Comparison of ENCODE assay signal across 8 cellular contexts in genomic region chr13:73849292-73849691, GRCh38.
DNase-seq lines count a peak whose midpoint lies in the region; ATAC-seq and TF ChIP-seq lines count a peak whose summit lies in the region.

No MANE protein-coding gene starts in this region.

- H3K4me1 Mint-ChIP-seq in T-cell: peaks cover 33 to 64% (median 57%) of the 10 kb centered on the region in 3 donors
- peaks cover 6% of the 10 kb centered on the region for H3K4me1 Mint-ChIP-seq in activated CD8-positive, alpha-beta memory T cell treated with anti-CD3 and anti-CD28 coated beads, Interleukin-2, amount 10 ng/mL, durations not matched to agents 7 days and 5 days

- peak overlapping the region; percentile 24 to 25 for H3K27ac Mint-ChIP-seq in T-cell
- H3K27ac Mint-ChIP-seq in activated CD8-positive, alpha-beta memory T cell treated with anti-CD3 and anti-CD28 coated beads, Interleukin-2, amount 10 ng/mL, durations not matched to agents 7 days and 5 days: no peak overlapping the region

- H3K27me3 Mint-ChIP-seq in T-cell: no peaks in the 10 kb centered on the region
- H3K27me3 Mint-ChIP-seq in activated CD8-positive, alpha-beta memory T cell treated with anti-CD3 and anti-CD28 coated beads, Interleukin-2, amount 10 ng/mL, durations not matched to agents 7 days and 5 days: no peaks in the 10 kb centered on the region

- no peak overlapping the region for H3K4me3 Mint-ChIP-seq in T-cell
- H3K4me3 Mint-ChIP-seq in activated CD8-positive, alpha-beta memory T cell treated with anti-CD3 and anti-CD28 coated beads, Interleukin-2, amount 10 ng/mL, durations not matched to agents 7 days and 5 days: no peak overlapping the region

- no peaks in the 10 kb centered on the region for H3K9me3 Mint-ChIP-seq in T-cell
- H3K9me3 Mint-ChIP-seq in activated CD8-positive, alpha-beta memory T cell treated with anti-CD3 and anti-CD28 coated beads, Interleukin-2, amount 10 ng/mL, durations not matched to agents 7 days and 5 days (ENCODE audit: low read depth): no peaks in the 10 kb centered on the region

- ATAC-seq in T-cell (replicated peaks in 1 of 4) (peak in 2 of 4 experiments; percentile 46 to 60), GM19463 (IDR thresholded peaks at IDR 0.05; ENCODE audit: unreplicated experiment) (no peak)
- no peak for ATAC-seq in activated CD8-positive, alpha-beta memory T cell treated with anti-CD3 and anti-CD28 coated beads, Interleukin-2, amount 10 ng/mL, durations not matched to agents 7 days and 5 days

- peaks cover 33% of the 10 kb centered on the region for H3K36me3 Mint-ChIP-seq in T-cell
- H3K36me3 Mint-ChIP-seq in activated CD8-positive, alpha-beta memory T cell treated with anti-CD3 and anti-CD28 coated beads, Interleukin-2, amount 10 ng/mL, durations not matched to agents 7 days and 5 days: peaks cover 12% of the 10 kb centered on the region

- CTCF ChIA-PET in T-cell (lab: Charles Lee): interaction anchor here (0.6 to 2.7 kb wide), 10 partner anchors 9 to 1370 kb away, joined by 3 to 28 read pairs (median 6); no protein-coding TSS in a partner anchor
- CTCF ChIA-PET in activated CD8-positive, alpha-beta memory T cell treated with anti-CD3 and anti-CD28 coated beads, Interleukin-2, amount 10 ng/mL, durations not matched to agents 7 days and 5 days (lab: Charles Lee): no interaction called here

- DNase-seq in NCI-H1417 (lab: John Stamatoyannopoulos, UW) (peak in 2 of 3 experiments; percentile 15 to 58), NCI-H1417 treated with DMSO at 0.1 percent for 48 hours (lab: John Stamatoyannopoulos, UW) (no peak), HFF-Myc (ENCODE audit: extremely low read depth, low read depth) (peak; percentile 11), T-cell (peak in 19 of 34 experiments; percentile 5 to 34 (median 16)), kidney tubule cell (ENCODE audit: low spot score) (peak; percentile 36), NCI-H774 (lab: John Stamatoyannopoulos, UW) (no peak)
- DNase-seq in activated CD8-positive, alpha-beta memory T cell treated with anti-CD3 and anti-CD28 coated beads, Interleukin-2, amount 10 ng/mL, durations not matched to agents 7 days and 5 days: no peak

- H3K4me3 ChIP-seq in HFF-Myc (replicated peaks; ENCODE audit: low read depth, low read length): no peak overlapping the region

- peak; percentile 54 for TF ChIP-seq CTCF in HFF-Myc (IDR thresholded peaks at IDR 0.05; ENCODE audit: low read depth, low read length, missing control alignments)

- POLR2A ChIA-PET in T-cell (lab: Charles Lee): no interaction called here

Comparison
In these comparisons a context has a peak if more than half of its experiments do, and no peak if none do; other contexts are left out.
1. DNase-seq: peak in NCI-H1417 (2 of 3), HFF-Myc (single experiment), T-cell (19 of 34) and kidney tubule cell (single experiment); none in NCI-H1417 treated with DMSO at 0.1 percent for 48 hours (single experiment), NCI-H774 (single experiment) and activated CD8-positive, alpha-beta memory T cell treated with anti-CD3 and anti-CD28 coated beads, Interleukin-2, amount 10 ng/mL, durations not matched to agents 7 days and 5 days (single experiment).